Comparison of ENCODE assay signal across 19 cellular contexts in genomic region chrX:17527932-17528331, GRCh38.
DNase-seq lines count a peak whose midpoint lies in the region; ATAC-seq and TF ChIP-seq lines count a peak whose summit lies in the region.
"Had no signal": no experiment of that assay in that cellular context is flagged by ENCODE, and none has a peak within 500 bp of the region (broad histone marks: within the 10 kb centered on the region; RNA-seq: fewer than 3 reads in every experiment).

No MANE protein-coding gene starts in this region.

- no peak for DNase-seq in CD14-positive monocyte (ENCODE audit: low spot score)
- DNase-seq in MV-4-11 (lab: John Stamatoyannopoulos, UW) = peak; percentile 86
- peak; percentile 23 for DNase-seq in neural progenitor cell (ENCODE audit: low spot score)
- DNase-seq in A172 (ENCODE audit: low spot score) = no peak
- no peak for DNase-seq in iPS-NIHi11 (ENCODE audit: low spot score)
- DNase-seq in NCI-H774 (lab: John Stamatoyannopoulos, UW) = no peak
- DNase-seq: activated CD8-positive, alpha-beta T cell treated with anti-CD3 and anti-CD28 coated beads, Interleukin-2, amount 10 ng/mL, durations not matched to agents 7 days and 5 days; dermis blood vessel endothelial cell; NCI-H1694; SHP77; stimulated activated naive CD4-positive, alpha-beta T cell had no signal

- no peak overlapping the region for H3K4me3 ChIP-seq in neural progenitor cell
- H3K4me3 ChIP-seq: K562 had no signal

- H3K27ac Mint-ChIP-seq in CD14-positive monocyte (peak overlapping the region; percentile 90 to 98 (median 93)), brain (peak overlapping the region in 4 of 5 experiments; percentile 12 to 62 (median 44)), neural progenitor cell (peak overlapping the region; percentile 38)
- H3K27ac Mint-ChIP-seq: activated CD8-positive, alpha-beta T cell treated with anti-CD3 and anti-CD28 coated beads, Interleukin-2, amount 10 ng/mL, durations not matched to agents 7 days and 5 days; activated T-helper 17 cell treated with anti-CD3 and anti-CD28 coated beads, Interleukin-2, amount 50 U/mL, for 72 hours; natural killer cell treated with Interleukin-12 subunit alpha and Interleukin-12 subunit beta and Interleukin-15 and Interleukin-18, amount 100 ng/mL, for 72 hours had no signal

- H3K36me3 Mint-ChIP-seq in CD14-positive monocyte (peaks cover 0 to 3% of the 10 kb centered on the region in 2 donors), brain (no peaks in the 10 kb centered on the region), neural progenitor cell (no peaks in the 10 kb centered on the region)
- H3K36me3 Mint-ChIP-seq: natural killer cell treated with Interleukin-12 subunit alpha and Interleukin-12 subunit beta and Interleukin-15 and Interleukin-18, amount 100 ng/mL, for 72 hours had no signal

- H3K4me1 ChIP-seq in neural progenitor cell = peaks cover 15% of the 10 kb centered on the region

- H3K27me3 Mint-ChIP-seq in CD14-positive monocyte (ENCODE audit: low read depth in 3 of 3) (peaks cover 0 to 10% (median 0%) of the 10 kb centered on the region in 3 donors), brain (peaks cover 11% of the 10 kb centered on the region), neural progenitor cell (ENCODE audit: insufficient read depth, low read depth) (peaks cover 7% of the 10 kb centered on the region)
- H3K27me3 Mint-ChIP-seq: activated T-helper 17 cell treated with anti-CD3 and anti-CD28 coated beads, Interleukin-2, amount 50 U/mL, for 72 hours had no signal

- no peaks in the 10 kb centered on the region for H3F3A ChIP-seq in neural progenitor cell (ENCODE audit: low read depth)

- peaks cover 0 to 4% (median 2%) of the 10 kb centered on the region in 7 donors for H3K9me3 Mint-ChIP-seq in CD14-positive monocyte
- no peaks in the 10 kb centered on the region for H3K9me3 Mint-ChIP-seq in brain
- H3K9me3 Mint-ChIP-seq in neural progenitor cell = no peaks in the 10 kb centered on the region
- H3K9me3 Mint-ChIP-seq: activated T-helper 17 cell treated with anti-CD3 and anti-CD28 coated beads, Interleukin-2, amount 50 U/mL, for 72 hours; natural killer cell treated with Interleukin-12 subunit alpha and Interleukin-12 subunit beta and Interleukin-15 and Interleukin-18, amount 100 ng/mL, for 72 hours had no signal

- H2AFZ ChIP-seq in neural progenitor cell (replicated peaks) = no peak overlapping the region

- no peak overlapping the region for H3K27ac ChIP-seq in neural progenitor cell

- no peak overlapping the region for H3K9ac ChIP-seq in neural progenitor cell

- H3K27me3 ChIP-seq in neural progenitor cell = no peaks in the 10 kb centered on the region
- H3K27me3 ChIP-seq: ascending aorta had no signal

- H3K9me3 ChIP-seq in neural progenitor cell (ENCODE audit: low read depth) = no peaks in the 10 kb centered on the region
- H3K9me3 ChIP-seq: ascending aorta had no signal

- no peak for ATAC-seq in GM19395 (IDR thresholded peaks at IDR 0.05; ENCODE audit: unreplicated experiment)
- ATAC-seq: activated CD8-positive, alpha-beta T cell treated with anti-CD3 and anti-CD28 coated beads, Interleukin-2, amount 10 ng/mL, durations not matched to agents 7 days and 5 days; activated T-helper 17 cell treated with anti-CD3 and anti-CD28 coated beads, Interleukin-2, amount 50 U/mL, for 72 hours; HCT116; K562; left lobe of liver; natural killer cell treated with Interleukin-12 subunit alpha and Interleukin-12 subunit beta and Interleukin-15 and Interleukin-18, amount 100 ng/mL, for 72 hours had no signal

- TF ChIP-seq CTCF in CD14-positive monocyte (IDR thresholded peaks at IDR 0.05) (no peak), brain (conservative IDR thresholded peaks at IDR 0.05) (no peak), neural progenitor cell (IDR thresholded peaks at IDR 0.05) (no peak)

- H3K4me3 Mint-ChIP-seq in CD14-positive monocyte (peak overlapping the region; percentile 68 to 87), brain (peak overlapping the region in 2 of 5 experiments; percentile 24 to 27), neural progenitor cell (no peak overlapping the region)
- H3K4me3 Mint-ChIP-seq: activated CD8-positive, alpha-beta T cell treated with anti-CD3 and anti-CD28 coated beads, Interleukin-2, amount 10 ng/mL, durations not matched to agents 7 days and 5 days; activated T-helper 17 cell treated with anti-CD3 and anti-CD28 coated beads, Interleukin-2, amount 50 U/mL, for 72 hours; natural killer cell treated with Interleukin-12 subunit alpha and Interleukin-12 subunit beta and Interleukin-15 and Interleukin-18, amount 100 ng/mL, for 72 hours had no signal

- no peaks in the 10 kb centered on the region for H4K20me1 ChIP-seq in neural progenitor cell (ENCODE audit: low read depth)

- no peaks in the 10 kb centered on the region for H3K79me2 ChIP-seq in neural progenitor cell (ENCODE audit: low read depth)

- H3K4me2 ChIP-seq in neural progenitor cell = peak overlapping the region; percentile 52

- H3K4me1 Mint-ChIP-seq in CD14-positive monocyte (peaks cover 63% of the 10 kb centered on the region), brain (peaks cover 71% of the 10 kb centered on the region), neural progenitor cell (peaks cover 62% of the 10 kb centered on the region)
- H3K4me1 Mint-ChIP-seq: activated T-helper 17 cell treated with anti-CD3 and anti-CD28 coated beads, Interleukin-2, amount 50 U/mL, for 72 hours had no signal

- H3K36me3 ChIP-seq in neural progenitor cell = no peaks in the 10 kb centered on the region
- H3K36me3 ChIP-seq: ascending aorta had no signal

- intact Hi-C loops in CD14-positive monocyte (cut with micrococcal nuclease) = no loop called here

Comparison
In these comparisons a context has a peak if more than half of its experiments do, and no peak if none do; other contexts are left out.
1. DNase-seq: peak in MV-4-11 (single experiment) and neural progenitor cell (single experiment); none in CD14-positive monocyte (single experiment), A172 (single experiment), iPS-NIHi11 (single experiment) and NCI-H774 (single experiment).
2. H3K27ac Mint-ChIP-seq: peak in every context shown above with its lines; median percentile 93 in CD14-positive monocyte; 44 in brain; 38 in neural progenitor cell.